In the genomic region with DNA sequence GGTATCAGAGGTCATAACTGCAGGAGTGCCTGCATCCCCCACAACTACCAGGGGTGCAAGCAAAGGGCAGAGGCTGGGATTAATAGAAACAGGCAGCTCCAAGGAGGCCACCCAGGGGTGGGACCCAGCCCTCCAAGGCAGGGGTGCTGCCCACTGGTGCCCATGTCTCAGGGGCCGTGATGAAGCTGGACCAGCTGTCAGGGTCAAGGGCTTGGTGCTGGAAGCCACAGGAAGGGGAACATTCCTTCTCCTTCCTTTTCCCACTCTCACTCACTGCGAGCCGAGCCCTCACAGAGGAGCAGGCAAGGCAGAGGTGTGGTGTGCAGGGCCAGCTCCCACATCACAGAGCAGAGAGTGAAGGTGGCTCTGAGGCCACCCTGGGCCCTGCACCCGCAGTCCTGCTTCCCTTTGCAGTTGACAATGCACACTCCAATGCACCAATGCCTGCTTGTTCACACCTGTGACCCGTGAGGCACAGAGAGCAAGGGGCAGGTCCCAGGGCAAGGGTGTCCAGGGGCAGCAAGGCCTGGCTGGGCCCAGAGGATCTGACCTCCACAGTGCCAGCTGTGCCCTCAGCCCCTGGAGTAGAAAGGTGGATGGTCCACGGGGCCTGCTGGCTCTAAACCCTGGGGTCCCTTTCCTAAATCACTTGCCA, we compare ENCODE assay signal across 25 cellular contexts. TPM values are rescaled to one million over a fixed set of nuclear protein-coding genes. Genes with fewer than 3 reads are reported as not detected.
"Had no signal": no experiment of that assay in that cellular context is flagged by ENCODE, and none has a peak within 500 bp of the region (broad histone marks: within the 10 kb centered on the region; RNA-seq: fewer than 3 reads in every experiment).

No MANE protein-coding gene starts in this region.

- H3K27me3 ChIP-seq: brain microvascular endothelial cell had no signal

- DNase-seq: activated CD4-positive, alpha-beta T cell treated with anti-CD3 and anti-CD28 coated beads for 36 hours; activated CD4-positive, alpha-beta T cell treated with anti-CD3 and anti-CD28 coated beads, Interleukin-2, amount 50 U/mL, for 1 hour; activated CD4-positive, CD25-positive, alpha-beta regulatory T cell; activated CD8-positive, alpha-beta memory T cell treated with anti-CD3 and anti-CD28 coated beads, Interleukin-2, amount 50 U/mL, for 4 hours; activated CD8-positive, alpha-beta T cell treated with anti-CD3 and anti-CD28 coated beads for 36 hours; activated gamma-delta T cell treated with Interleukin-2 at 50 U/mL for 16 hours; activated naive CD4-positive, alpha-beta T cell treated with anti-CD3 and anti-CD28 coated beads, Interleukin-2, amount 10 ng/mL, durations not matched to agents 7 days and 5 days; activated naive CD8-positive, alpha-beta T cell treated with anti-CD3 and anti-CD28 coated beads for 36 hours; activated T-cell treated with anti-CD3 and anti-CD28 coated beads, Interleukin-2, amount 50 U/mL, for 72 hours; brain microvascular endothelial cell; caudate nucleus; Kasumi-1; KBM-7; NCI-H146; NCI-H187 treated with DMSO at 0.1 percent for 48 hours; NCI-H2171; NCI-H2227 treated with DMSO at 0.1 percent for 48 hours; NCI-H69; PC-3; T-helper 1 cell had no signal

- ATAC-seq: activated CD4-positive, alpha-beta T cell treated with anti-CD3 and anti-CD28 coated beads for 36 hours; activated CD8-positive, alpha-beta T cell treated with anti-CD3 and anti-CD28 coated beads for 36 hours; activated T-cell treated with anti-CD3 and anti-CD28 coated beads, Interleukin-2, amount 50 U/mL, for 72 hours; PC-3 had no signal

- H3K4me3 ChIP-seq: SK-N-MC had no signal

- H3K27ac ChIP-seq: brain microvascular endothelial cell, SK-N-MC had no signal

RNA-seq across cellular contexts. Expression of a gene that starts 28.7 kb away (rescaled TPM):
- total RNA-seq: activated CD8-positive, alpha-beta T cell treated with anti-CD3 and anti-CD28 coated beads for 36 hours; activated naive CD8-positive, alpha-beta T cell treated with anti-CD3 and anti-CD28 coated beads for 36 hours; activated T-helper 2 cell treated with anti-CD3 and anti-CD28 coated beads, Interferon-gamma antibody, Interleukin-2, Interleukin-4, amounts not matched to agents 10 μg/mL and 5 μg/mL and 100 μg/mL, durations not matched to agents 14 hours and 24 hours and 36 hours; T-helper 2 cell treated with Interferon-gamma antibody and Interleukin-4, amounts not matched to agents 100 ng/mL and 5 ng/mL, for 36 hours had no signal

RNA-seq across cellular contexts. Expression of a gene that starts 50.6 kb away (rescaled TPM):
- total RNA-seq: activated CD4-positive, alpha-beta T cell treated with anti-CD3 and anti-CD28 coated beads for 36 hours; activated CD8-positive, alpha-beta T cell treated with anti-CD3 and anti-CD28 coated beads for 36 hours; activated naive CD8-positive, alpha-beta T cell treated with anti-CD3 and anti-CD28 coated beads for 36 hours; activated T-cell treated with anti-CD3 and anti-CD28 coated beads, Interleukin-2, amount 50 U/mL, for 72 hours; activated T-helper 2 cell treated with anti-CD3 and anti-CD28 coated beads, Interferon-gamma antibody, Interleukin-2, Interleukin-4, amounts not matched to agents 10 μg/mL and 5 μg/mL and 100 μg/mL, durations not matched to agents 14 hours and 24 hours and 36 hours; NCI-H460; PC-3; T-helper 2 cell treated with Interferon-gamma antibody and Interleukin-4, amounts not matched to agents 100 ng/mL and 5 ng/mL, for 36 hours had no signal
- polyA plus RNA-seq: adipose tissue had no signal
